ENCODE assay signal across 8 cellular contexts in the genomic region with DNA sequence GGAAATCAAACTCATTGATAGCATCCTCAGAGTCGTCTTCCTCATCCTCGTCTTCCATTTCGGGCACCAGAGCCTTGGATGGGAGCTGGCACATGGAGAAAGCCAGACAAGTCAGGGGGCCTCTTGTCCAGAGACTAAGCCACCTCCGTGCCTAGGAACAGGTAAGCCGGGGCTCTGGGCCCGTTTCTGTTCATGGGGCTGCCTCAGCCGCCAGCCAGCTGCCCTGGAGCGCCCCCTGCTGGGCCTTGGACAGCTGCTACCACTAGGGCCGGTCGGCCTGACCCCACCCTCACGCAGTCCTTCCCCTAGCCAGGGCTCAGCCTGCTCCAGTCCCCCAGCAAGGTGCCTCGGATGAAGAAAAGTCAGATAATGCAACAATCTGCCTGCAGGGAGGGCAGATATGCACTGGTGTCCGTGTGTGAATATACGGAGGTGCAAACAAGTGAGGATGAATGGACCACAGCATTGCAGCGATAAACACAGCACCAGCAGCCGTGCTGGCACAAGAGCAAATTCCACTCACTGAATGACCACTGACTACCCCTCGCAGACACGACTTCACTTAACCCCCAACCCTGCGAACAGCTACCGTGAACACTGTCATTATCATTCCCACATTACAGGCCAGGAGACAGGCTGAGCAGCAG. TPM values are rescaled to one million over a fixed set of nuclear protein-coding genes. Genes with fewer than 3 reads are reported as not detected.
A peak's percentile ranks its signal among the peaks of the same experiment; 100 is the strongest.
DNase-seq lines count a peak whose midpoint lies in the region; ATAC-seq and TF ChIP-seq lines count a peak whose summit lies in the region.

No MANE protein-coding gene starts in this region.

- peaks cover 34% of the 10 kb centered on the region for H3K4me1 Mint-ChIP-seq in HFFc6 (ENCODE audit: low read depth)
- peaks cover 22% of the 10 kb centered on the region for H3K4me1 Mint-ChIP-seq in activated naive CD8-positive, alpha-beta T cell treated with anti-CD3 and anti-CD28 coated beads, Interleukin-2, amount 50 U/mL, for 24 hours

- H3F3A ChIP-seq in smooth muscle cell (ENCODE audit: low read depth) = peaks cover 4% of the 10 kb centered on the region

- H3K36me3 ChIP-seq in BJ (ENCODE audit: control insufficient read depth, insufficient read depth, low read length) (peaks cover 72% of the 10 kb centered on the region), smooth muscle cell (ENCODE audit: low read depth) (no peaks in the 10 kb centered on the region)

- H3K4me2 ChIP-seq in smooth muscle cell = no peak overlapping the region

- H3K79me2 ChIP-seq in smooth muscle cell (ENCODE audit: low read depth) = peaks cover 4% of the 10 kb centered on the region

- no peaks in the 10 kb centered on the region for H3K27me3 ChIP-seq in BJ (ENCODE audit: control insufficient read depth, insufficient read depth, low read length)
- no peaks in the 10 kb centered on the region for H3K27me3 ChIP-seq in smooth muscle cell (ENCODE audit: low read depth)

- H3K27me3 Mint-ChIP-seq in HFFc6 (ENCODE audit: insufficient read depth) = peaks cover 4% of the 10 kb centered on the region; the same call in 1 of the 2 replicates
- H3K27me3 Mint-ChIP-seq in activated naive CD8-positive, alpha-beta T cell treated with anti-CD3 and anti-CD28 coated beads, Interleukin-2, amount 50 U/mL, for 24 hours = no peaks in the 10 kb centered on the region

- peaks cover 82% of the 10 kb centered on the region for H4K20me1 ChIP-seq in smooth muscle cell (ENCODE audit: low read depth)

- no peak for DNase-seq in BJ (ENCODE audit: low read depth)
- DNase-seq in HFFc6 = peak; percentile 23
- DNase-seq in T follicular helper cell (ENCODE audit: low read depth) = peak; percentile 72
- peak; percentile 86 for DNase-seq in activated naive CD8-positive, alpha-beta T cell treated with anti-CD3 and anti-CD28 coated beads, Interleukin-2, amount 50 U/mL, for 24 hours
- DNase-seq in left ventricle myocardium superior = peak; percentile 88
- peak; percentile 10 for DNase-seq in smooth muscle cell (lab: John Stamatoyannopoulos, UW; ENCODE audit: unreplicated experiment)

- H3K4me3 Mint-ChIP-seq in HFFc6 = no peak overlapping the region
- H3K4me3 Mint-ChIP-seq in activated naive CD8-positive, alpha-beta T cell treated with anti-CD3 and anti-CD28 coated beads, Interleukin-2, amount 50 U/mL, for 24 hours = no peak overlapping the region

- peak overlapping the region; percentile 21 for H3K27ac Mint-ChIP-seq in HFFc6
- H3K27ac Mint-ChIP-seq in activated naive CD8-positive, alpha-beta T cell treated with anti-CD3 and anti-CD28 coated beads, Interleukin-2, amount 50 U/mL, for 24 hours = no peak overlapping the region

- no peaks in the 10 kb centered on the region for H3K4me1 ChIP-seq in smooth muscle cell (ENCODE audit: low read depth)

- intact Hi-C loops in left ventricle myocardium superior (cut with micrococcal nuclease) = no loop called here

- POLR2A ChIA-PET in BJ (lab: Charles Lee) = no interaction called here

- no peak overlapping the region for H3K27ac ChIP-seq in smooth muscle cell (ENCODE audit: low read depth)

- H3K4me3 ChIP-seq in BJ (ENCODE audit: low read depth, low read length) (no peak overlapping the region), smooth muscle cell (no peak overlapping the region)

- H3K9me3 Mint-ChIP-seq in HFFc6 = no peaks in the 10 kb centered on the region
- H3K9me3 Mint-ChIP-seq in activated naive CD8-positive, alpha-beta T cell treated with anti-CD3 and anti-CD28 coated beads, Interleukin-2, amount 50 U/mL, for 24 hours = no peaks in the 10 kb centered on the region

- ATAC-seq in activated naive CD8-positive, alpha-beta T cell treated with anti-CD3 and anti-CD28 coated beads, Interleukin-2, amount 50 U/mL, for 24 hours = peak; percentile 77
- ATAC-seq in left ventricle myocardium superior = peak; percentile 75
- ATAC-seq in HG03039 (IDR thresholded peaks at IDR 0.05; ENCODE audit: unreplicated experiment) = no peak
- ATAC-seq in HG02642 (IDR thresholded peaks at IDR 0.05; ENCODE audit: poor library complexity, unreplicated experiment) = no peak

- peak; percentile 95 for TF ChIP-seq CTCF in BJ (IDR thresholded peaks at IDR 0.05; ENCODE audit: insufficient read depth, low read depth, low read length)
- TF ChIP-seq CTCF in HFFc6 (IDR thresholded peaks at IDR 0.05) = peak; percentile 96
- TF ChIP-seq CTCF in smooth muscle cell (IDR thresholded peaks at IDR 0.05; ENCODE audit: borderline replicate concordance, insufficient read depth, poor library complexity, severe bottlenecking) = peak; percentile 91

- CTCF ChIA-PET in BJ (lab: Yijun Ruan, JAX) = interaction anchor here (0.6 to 6.3 kb wide), 21 partner anchors 9 to 135 kb away, joined by 3 to 77 read pairs (median 4); partner anchors contain the start of genes CALM3, DACT3 and FKRP

- peaks cover 32% of the 10 kb centered on the region for H3K36me3 Mint-ChIP-seq in HFFc6 (ENCODE audit: low read depth)
- H3K36me3 Mint-ChIP-seq in activated naive CD8-positive, alpha-beta T cell treated with anti-CD3 and anti-CD28 coated beads, Interleukin-2, amount 50 U/mL, for 24 hours (ENCODE audit: low read depth) = peaks cover 44% of the 10 kb centered on the region

- no peak overlapping the region for H3K9ac ChIP-seq in smooth muscle cell (ENCODE audit: low read depth)

- no peaks in the 10 kb centered on the region for H3K9me3 ChIP-seq in smooth muscle cell (replicated peaks; ENCODE audit: low read depth)

- no peak overlapping the region for H2AFZ ChIP-seq in smooth muscle cell (ENCODE audit: low read depth)

- 63% methylated on average over 20 of the region's 20 CpGs for WGBS in smooth muscle cell (ENCODE audit: low lambda C conversion rate)

RNA-seq across cellular contexts. Expression of gene PRKD2, which starts 11.9 kb away (rescaled TPM):
- 11.4 and 19.4 TPM in 2 replicates for polyA plus RNA-seq in BJ (2011; rRNA removed)
- polyA minus RNA-seq in BJ (2011; rRNA and poly(A)+ RNA removed) = 16.8 and 22.1 TPM in 2 replicates
- 10 to 100 TPM; 35.3 to 42.2 (median 38.4) TPM for total RNA-seq in HFFc6 (2021; fragmentation: NEBNext Ultra II Directional; extraction: Animal tissue kit (Norgen Biotek cat#: 25700))
- total RNA-seq in left ventricle myocardium superior = 9.3 TPM
- 8.6 and 24.2 TPM in 2 replicates for total RNA-seq in smooth muscle cell
- polyA plus RNA-seq in smooth muscle cell = 34.6 and 45.9 TPM in 2 replicates

RNA-seq across cellular contexts. Expression of gene FKRP, which starts 17.0 kb away (rescaled TPM):
- polyA plus RNA-seq in BJ (2011; rRNA removed) (12.6 and 15.1 TPM in 2 replicates), smooth muscle cell (18.9 and 27.2 TPM in 2 replicates)
- polyA minus RNA-seq in BJ (2011; rRNA and poly(A)+ RNA removed) = 4.5 and 5.4 TPM in 2 replicates
- 10 to 100 TPM; 31.4 to 36.8 (median 33.2) TPM for total RNA-seq in HFFc6 (2021; fragmentation: NEBNext Ultra II Directional; extraction: Animal tissue kit (Norgen Biotek cat#: 25700))
- total RNA-seq in left ventricle myocardium superior (15.3 TPM), smooth muscle cell (13.8 and 35.2 TPM in 2 replicates)

RNA-seq across cellular contexts. Expression of gene STRN4, which starts 17.4 kb away (rescaled TPM):
- polyA plus RNA-seq in BJ (2011; rRNA removed) (40.5 and 78.6 TPM in 2 replicates), smooth muscle cell (69.1 and 72.1 TPM in 2 replicates)
- polyA minus RNA-seq in BJ (2011; rRNA and poly(A)+ RNA removed) = 57.7 and 65.0 TPM in 2 replicates
- 10 to 100 TPM; 53.6 to 60.8 (median 58.3) TPM for total RNA-seq in HFFc6 (2021; fragmentation: NEBNext Ultra II Directional; extraction: Animal tissue kit (Norgen Biotek cat#: 25700))
- total RNA-seq in left ventricle myocardium superior (49.0 TPM), smooth muscle cell (47.1 and 55.7 TPM in 2 replicates)

RNA-seq across cellular contexts. Expression of gene SLC1A5, which starts 59.6 kb away (rescaled TPM):
- polyA plus RNA-seq in BJ (2011; rRNA removed) = 409 and 506 TPM in 2 replicates
- 301 and 391 TPM in 2 replicates for polyA minus RNA-seq in BJ (2011; rRNA and poly(A)+ RNA removed)
- total RNA-seq in HFFc6 (2021; fragmentation: NEBNext Ultra II Directional; extraction: Animal tissue kit (Norgen Biotek cat#: 25700)) = 100 to 1,000 TPM; 263 to 310 (median 281) TPM
- total RNA-seq in left ventricle myocardium superior = 6.9 TPM
- 101 TPM in 2 replicates for total RNA-seq in smooth muscle cell
- 224 and 231 TPM in 2 replicates for polyA plus RNA-seq in smooth muscle cell

Comparison
In these comparisons a context has a peak if more than half of its experiments do, and no peak if none do; other contexts are left out.
1. ATAC-seq: peak in activated naive CD8-positive, alpha-beta T cell treated with anti-CD3 and anti-CD28 coated beads, Interleukin-2, amount 50 U/mL, for 24 hours (single experiment) and left ventricle myocardium superior (single experiment); none in HG03039 (single experiment) and HG02642 (single experiment).
2. Peak in every context shown above with its lines, with median percentiles within 50 percentile points of each other: CTCF ChIP-seq.